In genomic region chr19:39412100-39412866, GRCh38 we compare ENCODE assay signal across 1 cellular context.
TF ChIP-seq lines count a peak whose summit lies in the region.

A gene with protein sequence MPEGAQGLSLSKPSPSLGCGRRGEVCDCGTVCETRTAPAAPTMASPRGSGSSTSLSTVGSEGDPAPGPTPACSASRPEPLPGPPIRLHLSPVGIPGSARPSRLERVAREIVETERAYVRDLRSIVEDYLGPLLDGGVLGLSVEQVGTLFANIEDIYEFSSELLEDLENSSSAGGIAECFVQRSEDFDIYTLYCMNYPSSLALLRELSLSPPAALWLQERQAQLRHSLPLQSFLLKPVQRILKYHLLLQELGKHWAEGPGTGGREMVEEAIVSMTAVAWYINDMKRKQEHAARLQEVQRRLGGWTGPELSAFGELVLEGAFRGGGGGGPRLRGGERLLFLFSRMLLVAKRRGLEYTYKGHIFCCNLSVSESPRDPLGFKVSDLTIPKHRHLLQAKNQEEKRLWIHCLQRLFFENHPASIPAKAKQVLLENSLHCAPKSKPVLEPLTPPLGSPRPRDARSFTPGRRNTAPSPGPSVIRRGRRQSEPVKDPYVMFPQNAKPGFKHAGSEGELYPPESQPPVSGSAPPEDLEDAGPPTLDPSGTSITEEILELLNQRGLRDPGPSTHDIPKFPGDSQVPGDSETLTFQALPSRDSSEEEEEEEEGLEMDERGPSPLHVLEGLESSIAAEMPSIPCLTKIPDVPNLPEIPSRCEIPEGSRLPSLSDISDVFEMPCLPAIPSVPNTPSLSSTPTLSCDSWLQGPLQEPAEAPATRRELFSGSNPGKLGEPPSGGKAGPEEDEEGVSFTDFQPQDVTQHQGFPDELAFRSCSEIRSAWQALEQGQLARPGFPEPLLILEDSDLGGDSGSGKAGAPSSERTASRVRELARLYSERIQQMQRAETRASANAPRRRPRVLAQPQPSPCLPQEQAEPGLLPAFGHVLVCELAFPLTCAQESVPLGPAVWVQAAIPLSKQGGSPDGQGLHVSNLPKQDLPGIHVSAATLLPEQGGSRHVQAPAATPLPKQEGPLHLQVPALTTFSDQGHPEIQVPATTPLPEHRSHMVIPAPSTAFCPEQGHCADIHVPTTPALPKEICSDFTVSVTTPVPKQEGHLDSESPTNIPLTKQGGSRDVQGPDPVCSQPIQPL (N-terminal part only) (plus strand): TSS chr19:39412669. CDS start chr19:39414087, 1,418 bp downstream.

TF ChIP-seq in K562, 482 proteins besides CTCF, POLR2A, EP300 and RAD21 (continued from another document):
- TF ChIP-seq, protein P1, sequence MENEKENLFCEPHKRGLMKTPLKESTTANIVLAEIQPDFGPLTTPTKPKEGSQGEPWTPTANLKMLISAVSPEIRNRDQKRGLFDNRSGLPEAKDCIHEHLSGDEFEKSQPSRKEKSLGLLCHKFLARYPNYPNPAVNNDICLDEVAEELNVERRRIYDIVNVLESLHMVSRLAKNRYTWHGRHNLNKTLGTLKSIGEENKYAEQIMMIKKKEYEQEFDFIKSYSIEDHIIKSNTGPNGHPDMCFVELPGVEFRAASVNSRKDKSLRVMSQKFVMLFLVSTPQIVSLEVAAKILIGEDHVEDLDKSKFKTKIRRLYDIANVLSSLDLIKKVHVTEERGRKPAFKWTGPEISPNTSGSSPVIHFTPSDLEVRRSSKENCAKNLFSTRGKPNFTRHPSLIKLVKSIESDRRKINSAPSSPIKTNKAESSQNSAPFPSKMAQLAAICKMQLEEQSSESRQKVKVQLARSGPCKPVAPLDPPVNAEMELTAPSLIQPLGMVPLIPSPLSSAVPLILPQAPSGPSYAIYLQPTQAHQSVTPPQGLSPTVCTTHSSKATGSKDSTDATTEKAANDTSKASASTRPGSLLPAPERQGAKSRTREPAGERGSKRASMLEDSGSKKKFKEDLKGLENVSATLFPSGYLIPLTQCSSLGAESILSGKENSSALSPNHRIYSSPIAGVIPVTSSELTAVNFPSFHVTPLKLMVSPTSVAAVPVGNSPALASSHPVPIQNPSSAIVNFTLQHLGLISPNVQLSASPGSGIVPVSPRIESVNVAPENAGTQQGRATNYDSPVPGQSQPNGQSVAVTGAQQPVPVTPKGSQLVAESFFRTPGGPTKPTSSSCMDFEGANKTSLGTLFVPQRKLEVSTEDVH (IDR thresholded peaks at IDR 0.05; ENCODE audit: low read depth, partially characterized antibody) = peak; percentile 64
- TF ChIP-seq, protein P2, sequence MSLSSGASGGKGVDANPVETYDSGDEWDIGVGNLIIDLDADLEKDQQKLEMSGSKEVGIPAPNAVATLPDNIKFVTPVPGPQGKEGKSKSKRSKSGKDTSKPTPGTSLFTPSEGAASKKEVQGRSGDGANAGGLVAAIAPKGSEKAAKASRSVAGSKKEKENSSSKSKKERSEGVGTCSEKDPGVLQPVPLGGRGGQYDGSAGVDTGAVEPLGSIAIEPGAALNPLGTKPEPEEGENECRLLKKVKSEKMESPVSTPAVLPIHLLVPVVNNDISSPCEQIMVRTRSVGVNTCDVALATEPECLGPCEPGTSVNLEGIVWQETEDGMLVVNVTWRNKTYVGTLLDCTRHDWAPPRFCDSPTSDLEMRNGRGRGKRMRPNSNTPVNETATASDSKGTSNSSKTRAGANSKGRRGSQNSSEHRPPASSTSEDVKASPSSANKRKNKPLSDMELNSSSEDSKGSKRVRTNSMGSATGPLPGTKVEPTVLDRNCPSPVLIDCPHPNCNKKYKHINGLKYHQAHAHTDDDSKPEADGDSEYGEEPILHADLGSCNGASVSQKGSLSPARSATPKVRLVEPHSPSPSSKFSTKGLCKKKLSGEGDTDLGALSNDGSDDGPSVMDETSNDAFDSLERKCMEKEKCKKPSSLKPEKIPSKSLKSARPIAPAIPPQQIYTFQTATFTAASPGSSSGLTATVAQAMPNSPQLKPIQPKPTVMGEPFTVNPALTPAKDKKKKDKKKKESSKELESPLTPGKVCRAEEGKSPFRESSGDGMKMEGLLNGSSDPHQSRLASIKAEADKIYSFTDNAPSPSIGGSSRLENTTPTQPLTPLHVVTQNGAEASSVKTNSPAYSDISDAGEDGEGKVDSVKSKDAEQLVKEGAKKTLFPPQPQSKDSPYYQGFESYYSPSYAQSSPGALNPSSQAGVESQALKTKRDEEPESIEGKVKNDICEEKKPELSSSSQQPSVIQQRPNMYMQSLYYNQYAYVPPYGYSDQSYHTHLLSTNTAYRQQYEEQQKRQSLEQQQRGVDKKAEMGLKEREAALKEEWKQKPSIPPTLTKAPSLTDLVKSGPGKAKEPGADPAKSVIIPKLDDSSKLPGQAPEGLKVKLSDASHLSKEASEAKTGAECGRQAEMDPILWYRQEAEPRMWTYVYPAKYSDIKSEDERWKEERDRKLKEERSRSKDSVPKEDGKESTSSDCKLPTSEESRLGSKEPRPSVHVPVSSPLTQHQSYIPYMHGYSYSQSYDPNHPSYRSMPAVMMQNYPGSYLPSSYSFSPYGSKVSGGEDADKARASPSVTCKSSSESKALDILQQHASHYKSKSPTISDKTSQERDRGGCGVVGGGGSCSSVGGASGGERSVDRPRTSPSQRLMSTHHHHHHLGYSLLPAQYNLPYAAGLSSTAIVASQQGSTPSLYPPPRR (CRISPR knock-in tag; IDR thresholded peaks at IDR 0.05; ENCODE audit: borderline replicate concordance) = no peak
- TF ChIP-seq POLR2H (tag; IDR thresholded peaks at IDR 0.05; ENCODE audit: low read depth) (peak; percentile 99), CEBPG (CRISPR knock-in tag; IDR thresholded peaks at IDR 0.05) (peak; percentile 98), CEBPG (tag; conservative IDR thresholded peaks at IDR 0.05 in 1 of 2, IDR thresholded peaks at IDR 0.05 in 1 of 2) (peak; percentile 99), C11orf30 (IDR thresholded peaks at IDR 0.05; ENCODE audit: low read depth) (no peak), ZNF785 (CRISPR knock-in tag; IDR thresholded peaks at IDR 0.05) (no peak), SAFB (IDR thresholded peaks at IDR 0.05; ENCODE audit: borderline replicate concordance, low read depth, low read length) (no peak), ZNF696 (CRISPR knock-in tag; conservative IDR thresholded peaks at IDR 0.05) (no peak), ZNF133 (CRISPR knock-in tag; IDR thresholded peaks at IDR 0.05) (no peak), ZNF217 (CRISPR knock-in tag; IDR thresholded peaks at IDR 0.05) (no peak), ASH1L (IDR thresholded peaks at IDR 0.05; ENCODE audit: borderline replicate concordance, low read depth, partially characterized antibody) (no peak), SRSF1 (IDR thresholded peaks at IDR 0.05; ENCODE audit: low read depth, low read length) (no peak), NCOA2 (IDR thresholded peaks at IDR 0.05; ENCODE audit: partially characterized antibody in 2 of 2) (no peak), NRF1 (conservative IDR thresholded peaks at IDR 0.05 in 1 of 2, IDR thresholded peaks at IDR 0.05 in 1 of 2) (peak; percentile 48 to 60), U2AF1 (optimal IDR thresholded peaks at IDR 0.05; ENCODE audit: low read depth, low read length) (no peak), NFATC3 (IDR thresholded peaks at IDR 0.05) (no peak), NR2C2 (CRISPR knock-in tag; IDR thresholded peaks at IDR 0.05) (no peak), NR2C2 (tag; IDR thresholded peaks at IDR 0.05) (peak; percentile 71), ZNF408 (CRISPR knock-in tag; IDR thresholded peaks at IDR 0.05; ENCODE audit: low read depth) (no peak)
- TF ChIP-seq, protein P3, sequence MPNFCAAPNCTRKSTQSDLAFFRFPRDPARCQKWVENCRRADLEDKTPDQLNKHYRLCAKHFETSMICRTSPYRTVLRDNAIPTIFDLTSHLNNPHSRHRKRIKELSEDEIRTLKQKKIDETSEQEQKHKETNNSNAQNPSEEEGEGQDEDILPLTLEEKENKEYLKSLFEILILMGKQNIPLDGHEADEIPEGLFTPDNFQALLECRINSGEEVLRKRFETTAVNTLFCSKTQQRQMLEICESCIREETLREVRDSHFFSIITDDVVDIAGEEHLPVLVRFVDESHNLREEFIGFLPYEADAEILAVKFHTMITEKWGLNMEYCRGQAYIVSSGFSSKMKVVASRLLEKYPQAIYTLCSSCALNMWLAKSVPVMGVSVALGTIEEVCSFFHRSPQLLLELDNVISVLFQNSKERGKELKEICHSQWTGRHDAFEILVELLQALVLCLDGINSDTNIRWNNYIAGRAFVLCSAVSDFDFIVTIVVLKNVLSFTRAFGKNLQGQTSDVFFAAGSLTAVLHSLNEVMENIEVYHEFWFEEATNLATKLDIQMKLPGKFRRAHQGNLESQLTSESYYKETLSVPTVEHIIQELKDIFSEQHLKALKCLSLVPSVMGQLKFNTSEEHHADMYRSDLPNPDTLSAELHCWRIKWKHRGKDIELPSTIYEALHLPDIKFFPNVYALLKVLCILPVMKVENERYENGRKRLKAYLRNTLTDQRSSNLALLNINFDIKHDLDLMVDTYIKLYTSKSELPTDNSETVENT (CRISPR knock-in tag; IDR thresholded peaks at IDR 0.05) = peak; percentile 71; the same call in 1 of the 2 replicates
TF ChIP-seq in K562: peak in this region for 209.
